In genomic region chr5:143244000-143244736, GRCh38 we compare ENCODE assay signal across 2 cellular contexts.
TF ChIP-seq lines count a peak whose summit lies in the region.

No MANE protein-coding gene starts in this region.

TF ChIP-seq in A549, 52 proteins besides CTCF, POLR2A, EP300 and RAD21 (continued from another document):
- TF ChIP-seq GATA3 (IDR thresholded peaks at IDR 0.05; ENCODE audit: borderline replicate concordance) (peak; percentile 84), BHLHE40 (IDR thresholded peaks at IDR 0.05; ENCODE audit: low read depth, low read length) (no peak), FOSL2 (IDR thresholded peaks at IDR 0.05) (peak; percentile 70), FOSL2 (CRISPR knock-in tag; IDR thresholded peaks at IDR 0.05) (peak; percentile 80), FOXS1 (CRISPR knock-in tag; IDR thresholded peaks at IDR 0.05) (0 out of 2 replicates have a peak, but pooled peaks have one; percentile 12), CEBPB (IDR thresholded peaks at IDR 0.05) (peak in 1 of 2 experiments; percentile 32; a peak in 1 of 4 replicates)
TF ChIP-seq in A549: peak in this region for 10.

TF ChIP-seq in GM23338, 12 proteins besides CTCF, POLR2A, EP300 and RAD21 (continued from another document):
- TF ChIP-seq ZNF462 (CRISPR knock-in tag; IDR thresholded peaks at IDR 0.05) (no peak), NANOG (IDR thresholded peaks at IDR 0.05; ENCODE audit: borderline replicate concordance) (no peak), ZNF114 (CRISPR knock-in tag; IDR thresholded peaks at IDR 0.05) (no peak), ZNF331 (CRISPR knock-in tag; IDR thresholded peaks at IDR 0.05; ENCODE audit: low read depth) (no peak), JUNB (IDR thresholded peaks at IDR 0.05; ENCODE audit: unreplicated experiment) (no peak), ETS1 (IDR thresholded peaks at IDR 0.05) (no peak), STAT1 (IDR thresholded peaks at IDR 0.05; ENCODE audit: unreplicated experiment) (no peak), REST (IDR thresholded peaks at IDR 0.05; ENCODE audit: unreplicated experiment) (no peak)
